ENCODE assay signal across 1 cellular context in genomic region chr5:139287890-139288635, GRCh38.
TF ChIP-seq lines count a peak whose summit lies in the region.

No MANE protein-coding gene starts in this region.

TF ChIP-seq in WTC11, 78 proteins besides CTCF, POLR2A, EP300 and RAD21 (continued from another document):
- TF ChIP-seq STAT6 (CRISPR knock-in tag; conservative IDR thresholded peaks at IDR 0.05; ENCODE audit: low read depth) (no peak), ESRRA (CRISPR knock-in tag; IDR thresholded peaks at IDR 0.05; ENCODE audit: borderline replicate concordance) (no peak), GTF2I (CRISPR knock-in tag; conservative IDR thresholded peaks at IDR 0.05) (no peak), IRF2 (CRISPR knock-in tag; IDR thresholded peaks at IDR 0.05; ENCODE audit: borderline replicate concordance, low read depth) (no peak), SP1 (CRISPR knock-in tag; conservative IDR thresholded peaks at IDR 0.05) (peak; percentile 26; the same call in 1 of the 2 replicates), FOXJ3 (CRISPR knock-in tag; IDR thresholded peaks at IDR 0.05; ENCODE audit: borderline replicate concordance) (no peak), ATF3 (CRISPR knock-in tag; conservative IDR thresholded peaks at IDR 0.05) (no peak), MAX (CRISPR knock-in tag; IDR thresholded peaks at IDR 0.05) (no peak), ATF6 (CRISPR knock-in tag; IDR thresholded peaks at IDR 0.05) (no peak), ZNF281 (CRISPR knock-in tag; IDR thresholded peaks at IDR 0.05) (no peak), MXD4 (CRISPR knock-in tag; IDR thresholded peaks at IDR 0.05; ENCODE audit: borderline replicate concordance) (no peak), AR (CRISPR knock-in tag; IDR thresholded peaks at IDR 0.05) (peak; percentile 75)
